In genomic region chr2:241848761-241849615, GRCh38 we compare ENCODE assay signal across 32 cellular contexts. TPM values are rescaled to one million over a fixed set of nuclear protein-coding genes. Genes with fewer than 3 reads are reported as not detected.
DNase-seq lines count a peak whose midpoint lies in the region; ATAC-seq and TF ChIP-seq lines count a peak whose summit lies in the region.
"Had no signal": no experiment of that assay in that cellular context is flagged by ENCODE, and none has a peak within 500 bp of the region (broad histone marks: within the 10 kb centered on the region; RNA-seq: fewer than 3 reads in every experiment).

No MANE protein-coding gene starts in this region.

- H3K4me3 Mint-ChIP-seq in T-helper 17 cell = peak overlapping the region; percentile 28
- H3K4me3 Mint-ChIP-seq: activated B cell treated with CpG ODN at 0.5 μM for 24 hours; effector memory CD8-positive, alpha-beta T cell; neural progenitor cell; stimulated activated memory B cell treated with anti-CD40 and anti-IgM and Interleukin-4, amounts not matched to agents 10 μg/mL and 1 μg/mL and 100 μg/mL, for 72 hours had no signal

- no peak overlapping the region for H3K4me3 ChIP-seq in mucosa of descending colon
- H3K4me3 ChIP-seq: esophagus muscularis mucosa, lung, MG63, neural progenitor cell, psoas muscle had no signal

- H3K4me1 ChIP-seq in mucosa of descending colon (ENCODE audit: low read depth) = peaks cover 6% of the 10 kb centered on the region
- H3K4me1 ChIP-seq: psoas muscle had no signal

- no peaks in the 10 kb centered on the region for H3K36me3 ChIP-seq in mucosa of descending colon (ENCODE audit: low read depth)
- H3K36me3 ChIP-seq: esophagus muscularis mucosa, MG63, neural progenitor cell had no signal

- ATAC-seq in T-helper 17 cell = peak; percentile 24
- no peak for ATAC-seq in mucosa of descending colon
- ATAC-seq: effector memory CD8-positive, alpha-beta T cell; psoas muscle had no signal

- no peaks in the 10 kb centered on the region for H3K27me3 Mint-ChIP-seq in T-helper 17 cell
- H3K27me3 Mint-ChIP-seq: activated B cell treated with CpG ODN at 0.5 μM for 24 hours; CD4-positive, alpha-beta memory T cell; effector memory CD8-positive, alpha-beta T cell; stimulated activated memory B cell treated with anti-CD40 and anti-IgM and Interleukin-4, amounts not matched to agents 10 μg/mL and 1 μg/mL and 100 μg/mL, for 72 hours had no signal

- peaks cover 14% of the 10 kb centered on the region for H3K4me1 Mint-ChIP-seq in T-helper 17 cell

- no peaks in the 10 kb centered on the region for H3K9me3 ChIP-seq in T-helper 17 cell (ENCODE audit: control insufficient read depth, low read length, poor library complexity, severe bottlenecking)
- no peaks in the 10 kb centered on the region for H3K9me3 ChIP-seq in mucosa of descending colon
- H3K9me3 ChIP-seq: esophagus muscularis mucosa, MG63, psoas muscle had no signal

- no peak overlapping the region for H3K27ac Mint-ChIP-seq in T-helper 17 cell
- H3K27ac Mint-ChIP-seq: activated B cell treated with CpG ODN at 0.5 μM for 24 hours; CD4-positive, alpha-beta memory T cell; neural progenitor cell; stimulated activated memory B cell treated with anti-CD40 and anti-IgM and Interleukin-4, amounts not matched to agents 10 μg/mL and 1 μg/mL and 100 μg/mL, for 72 hours had no signal

- peak; percentile 18 for DNase-seq in stimulated activated CD4-positive, alpha-beta T cell treated with anti-CD3 and anti-CD28 coated beads, Interleukin-2, amount 100 ng/mL, for 24 hours
- no peak for DNase-seq in stimulated activated CD4-positive, alpha-beta T cell treated with anti-CD3 and anti-CD28 coated beads, Interleukin-1b, Interleukin-23, amount 100 ng/mL, for 48 hours
- DNase-seq in T-helper 17 cell (no peak), mucosa of descending colon (peak in 2 of 3 donors; percentile 14 to 37), ecto neural progenitor cell (ENCODE audit: low spot score) (no peak), amniotic stem cell (lab: John Stamatoyannopoulos, UW) (no peak), HCEC 1CT (no peak)
- DNase-seq: activated B cell treated with CpG ODN at 0.5 μM for 24 hours; activated CD4-positive, alpha-beta T cell treated with anti-CD3 and anti-CD28 coated beads, Interleukin-2, amount 50 U/mL, for 48 hours; activated effector memory CD4-positive, alpha-beta T cell treated with anti-CD3 and anti-CD28 coated beads, Interleukin-2, amount 50 U/mL, for 16 hours; activated T-cell treated with anti-CD3 and anti-CD28 coated beads for 4 hours; CD4-positive, alpha-beta memory T cell; DMS 273 treated with DMSO at 0.1 percent for 48 hours; effector memory CD8-positive, alpha-beta T cell; foreskin melanocyte; hypothalamus; KBM-7; MG63; NCI-H1417; NCI-H2081; NCI-H226; NCI-H774; psoas muscle; stimulated activated CD4-positive, alpha-beta T cell treated with anti-CD3 and anti-CD28 coated beads, Interleukin-2, amount 100 ng/mL, for 48 hours; T1000 had no signal

- no peak for TF ChIP-seq CTCF in mucosa of descending colon (IDR thresholded peaks at IDR 0.05)

- H3K36me3 Mint-ChIP-seq in T-helper 17 cell (ENCODE audit: low read depth) = no peaks in the 10 kb centered on the region
- H3K36me3 Mint-ChIP-seq: neural progenitor cell had no signal

- intact Hi-C loops in mucosa of descending colon (cut with DNase I, micrococcal nuclease) = no loop called here

RNA-seq across cellular contexts. Expression of gene PDCD1, which starts 9.7 kb away (rescaled TPM):
- 10 to 100 TPM in 1 of 2 donors, 1 to 10 TPM in 1; 8.1 to 10.4 TPM for total RNA-seq in T-helper 17 cell
- total RNA-seq in mucosa of descending colon = under 1 TPM in 2 of 3 donors, not detected in 1; 0.13 to 0.70 TPM
- total RNA-seq: HT-29, OCI-LY7, skeletal muscle tissue had no signal

RNA-seq across cellular contexts. Expression of gene RTP5, which starts 20.5 kb away (rescaled TPM):
- total RNA-seq in T-helper 17 cell (under 1 TPM in 1 of 2 donors, not detected in 1; 0.12 TPM), mucosa of descending colon (not detected)
- total RNA-seq: activated B cell treated with CpG ODN at 0.5 μM for 24 hours, HT-29, OCI-LY7, psoas muscle, skeletal muscle tissue had no signal

RNA-seq across cellular contexts. Expression of gene NEU4, which starts 40.0 kb away (rescaled TPM):
- total RNA-seq in T-helper 17 cell (1 to 10 TPM; 4.1 to 9.4 TPM), mucosa of descending colon (10 to 100 TPM; 41.4 to 72.5 (median 71.0) TPM)

Comparison
In these comparisons a context has a peak if more than half of its experiments do, and no peak if none do; other contexts are left out.
1. DNase-seq: peak in stimulated activated CD4-positive, alpha-beta T cell treated with anti-CD3 and anti-CD28 coated beads, Interleukin-2, amount 100 ng/mL, for 24 hours (2 of 2) and mucosa of descending colon (2 of 3); none in stimulated activated CD4-positive, alpha-beta T cell treated with anti-CD3 and anti-CD28 coated beads, Interleukin-1b, Interleukin-23, amount 100 ng/mL, for 48 hours (single experiment), T-helper 17 cell (0 of 3), ecto neural progenitor cell (single experiment), amniotic stem cell (single experiment) and HCEC 1CT (single experiment).
2. RNA of gene PDCD1, which starts 9.7 kb away (total RNA-seq): 8.1 to 10.4 TPM in T-helper 17 cell; 0.13 to 0.70 TPM in mucosa of descending colon; every median in the first group is over 4 times any median in the second.
3. RNA of gene NEU4, which starts 40.0 kb away (total RNA-seq): 41.4 to 72.5 TPM in mucosa of descending colon; 4.1 to 9.4 TPM in T-helper 17 cell; every median in the first group is over 4 times any median in the second.